In genomic region chr3:3127432-3128010, GRCh38 we compare ENCODE assay signal across 8 cellular contexts. TPM values are rescaled to one million over a fixed set of nuclear protein-coding genes. Genes with fewer than 3 reads are reported as not detected.
A peak's percentile ranks its signal among the peaks of the same experiment; 100 is the strongest.
DNase-seq lines count a peak whose midpoint lies in the region; ATAC-seq and TF ChIP-seq lines count a peak whose summit lies in the region.

No MANE protein-coding gene starts in this region.

- no peaks in the 10 kb centered on the region for H3K9me3 ChIP-seq in breast epithelium
- H3K9me3 ChIP-seq in mesenchymal stem cell (ENCODE audit: control insufficient read depth, low read length): no peaks in the 10 kb centered on the region
- H3K9me3 ChIP-seq in testis: no peaks in the 10 kb centered on the region

- no peaks in the 10 kb centered on the region for H3K4me1 Mint-ChIP-seq in Calu3 (ENCODE audit: low read depth, unreplicated experiment)

- H3K79me1 ChIP-seq in mesenchymal stem cell (replicated peaks; ENCODE audit: low read length, poor library complexity, severe bottlenecking): peaks cover 2% of the 10 kb centered on the region

- 39% methylated on average over 19 of the region's 20 CpGs for WGBS in mesenchymal stem cell
- WGBS in testis, 2 donors: 30% methylated on average over 20 of the region's 20 CpGs

- H3K23ac ChIP-seq in mesenchymal stem cell (ENCODE audit: low read length in 2 of 2): no peak overlapping the region

- intact Hi-C loops in Calu3 (cut with micrococcal nuclease; ENCODE audit: unreplicated experiment): loop anchor here (10.0 kb wide), 1 partner anchor 93 kb away; no protein-coding TSS in a partner anchor
- intact Hi-C loops in breast epithelium (cut with DNase I; ENCODE audit: low total_unique reads): no loop called here
- intact Hi-C loops in testis (cut with DNase I; ENCODE audit: low total_unique reads): no loop called here

- H2BK12ac ChIP-seq in mesenchymal stem cell (ENCODE audit: low read length in 2 of 2): no peak overlapping the region

- H3K27ac Mint-ChIP-seq in Calu3 (ENCODE audit: unreplicated experiment): peak overlapping the region; percentile 98

- no peak overlapping the region for H4K8ac ChIP-seq in mesenchymal stem cell (ENCODE audit: low read length)

- peak overlapping the region; percentile 49 for H3K4me2 ChIP-seq in mesenchymal stem cell (ENCODE audit: low read length, poor library complexity, severe bottlenecking)

- H3K4me3 ChIP-seq in breast epithelium (peak overlapping the region; percentile 81 to 91 (median 81)), mesenchymal stem cell (ENCODE audit: insufficient read depth in 1 of 2, low read depth in 1 of 2, low read length in 2 of 2) (peak overlapping the region; percentile 95 to 97), testis (peak overlapping the region; percentile 80 to 89)

- no peak overlapping the region for H2BK120ac ChIP-seq in mesenchymal stem cell (ENCODE audit: low read depth, low read length)

- TSS peak; percentile 61 for BruUV-seq in Calu3 (replicated peaks; lab: Mats Ljungman, UMichigan)

- H3K18ac ChIP-seq in mesenchymal stem cell (ENCODE audit: low read depth in 1 of 2, low read length in 2 of 2): peak overlapping the region; percentile 99

- POLR2A ChIA-PET in HEK293T (lab: Yijun Ruan, JAX): no interaction called here

- no peak overlapping the region for H2AK5ac ChIP-seq in mesenchymal stem cell (ENCODE audit: low read length, severe bottlenecking)

- peaks cover 2 to 7% of the 10 kb centered on the region in 2 donors for H3K4me1 ChIP-seq in breast epithelium
- peaks cover 2% of the 10 kb centered on the region for H3K4me1 ChIP-seq in mesenchymal stem cell (ENCODE audit: control insufficient read depth, insufficient read depth, low read depth, low read length)
- H3K4me1 ChIP-seq in testis: peaks cover 8% of the 10 kb centered on the region

- CTCF ChIA-PET in Calu3 (lab: Charles Lee) (no interaction called here), HEK293T (lab: Yijun Ruan, JAX) (no interaction called here)

- H3K36me3 ChIP-seq in breast epithelium (no peaks in the 10 kb centered on the region), mesenchymal stem cell (ENCODE audit: control insufficient read depth in 1 of 2, insufficient read depth in 2 of 2, low read depth in 1 of 2, low read length in 2 of 2) (peaks cover 7 to 28% of the 10 kb centered on the region in 2 experiments), testis (ENCODE audit: low read depth, missing control alignments) (no peaks in the 10 kb centered on the region)

- peaks cover 50% of the 10 kb centered on the region for H3K36me3 Mint-ChIP-seq in Calu3 (ENCODE audit: insufficient read depth, unreplicated experiment)

- H2BK5ac ChIP-seq in mesenchymal stem cell (ENCODE audit: low read depth, low read length, poor library complexity, severe bottlenecking): no peak overlapping the region

- H3K9ac ChIP-seq in mesenchymal stem cell (ENCODE audit: low read length): peak overlapping the region; percentile 100

- DNase-seq in Calu3 (no peak), HEK293T (ENCODE audit: extremely low spot score) (no peak), SW480 (ENCODE audit: low spot score) (peak; percentile 29), breast epithelium (ENCODE audit: low spot score in 2 of 2) (no peak), mesenchymal stem cell (peak; percentile 31), testis (no peak), epidermal melanocyte (ENCODE audit: insufficient read length, low spot score) (no peak)

- TF ChIP-seq CTCF in Calu3 (IDR thresholded peaks at IDR 0.05; ENCODE audit: unreplicated experiment) (no peak), breast epithelium (IDR thresholded peaks at IDR 0.05) (no peak), testis (IDR thresholded peaks at IDR 0.05) (no peak)

- TF ChIP-seq POLR2A in breast epithelium (IDR thresholded peaks at IDR 0.05) (no peak), testis (IDR thresholded peaks at IDR 0.05) (no peak)

- no peaks in the 10 kb centered on the region for H3K9me3 Mint-ChIP-seq in Calu3 (ENCODE audit: low read depth, unreplicated experiment)

- no peaks in the 10 kb centered on the region for H3K27me3 Mint-ChIP-seq in Calu3 (ENCODE audit: unreplicated experiment)

- peak overlapping the region; percentile 95 for H3K4me3 Mint-ChIP-seq in Calu3 (ENCODE audit: low read depth, unreplicated experiment)

- no peak overlapping the region for H3K14ac ChIP-seq in mesenchymal stem cell (ENCODE audit: low read length in 2 of 2)

- H3K27ac ChIP-seq in breast epithelium (peak overlapping the region; percentile 90 to 92), mesenchymal stem cell (ENCODE audit: low read length, poor library complexity, severe bottlenecking) (peak overlapping the region; percentile 89), testis (peak overlapping the region; percentile 70 to 83)

- H2AFZ ChIP-seq in mesenchymal stem cell (ENCODE audit: low read depth, low read length): peak overlapping the region; percentile 91

- peak overlapping the region; percentile 84 to 91 for H3K4ac ChIP-seq in mesenchymal stem cell (ENCODE audit: low read depth in 1 of 2, low read length in 2 of 2)

- no peak overlapping the region for H2BK15ac ChIP-seq in mesenchymal stem cell (ENCODE audit: low read depth, poor library complexity, severe bottlenecking)

- no peaks in the 10 kb centered on the region for H3K27me3 ChIP-seq in breast epithelium
- no peaks in the 10 kb centered on the region for H3K27me3 ChIP-seq in mesenchymal stem cell (ENCODE audit: control insufficient read depth in 1 of 2, insufficient read depth in 1 of 2, low read length in 2 of 2)
- no peaks in the 10 kb centered on the region for H3K27me3 ChIP-seq in testis

- no peak for ATAC-seq in HG02884 (IDR thresholded peaks at IDR 0.05; ENCODE audit: unreplicated experiment)

- H4K91ac ChIP-seq in mesenchymal stem cell (ENCODE audit: low read length): peak overlapping the region; percentile 96

TF ChIP-seq in HEK293T, 16 proteins besides CTCF, POLR2A, EP300 and RAD21:
- TF ChIP-seq BHLHE40 (IDR thresholded peaks at IDR 0.05; ENCODE audit: borderline replicate concordance) (no peak), L3MBTL2 (conservative IDR thresholded peaks at IDR 0.05) (peak; percentile 24)

RNA-seq across cellular contexts. Expression of gene TRNT1, which starts 0.8 kb away (rescaled TPM):
- 35.1 and 35.6 TPM in 2 replicates for total RNA-seq in Calu3 (2022)
- 10 to 100 TPM; 16.0 to 24.0 (median 19.0) TPM for total RNA-seq in breast epithelium
- 15.2 TPM for polyA plus RNA-seq in mesenchymal stem cell (2013, experiment 1 of 2)
- 14.8 TPM for polyA plus RNA-seq in mesenchymal stem cell (2013, experiment 2 of 2)
- total RNA-seq in testis: 10 to 100 TPM; 26.4 to 32.4 TPM
- polyA plus RNA-seq in testis (ENCODE audit: insufficient read depth, low read depth, low replicate concordance): 16.8 TPM

RNA-seq across cellular contexts. Expression of gene IL5RA, which starts 17.3 kb away (rescaled TPM):
- total RNA-seq in Calu3 (2022): not detected in 2 replicates
- under 1 TPM in 2 of 3 donors, not detected in 1; 0.48 to 0.98 TPM for total RNA-seq in breast epithelium
- polyA plus RNA-seq in mesenchymal stem cell (2013, experiment 1 of 2): 0.07 TPM
- polyA plus RNA-seq in mesenchymal stem cell (2013, experiment 2 of 2): not detected
- total RNA-seq in testis: under 1 TPM; 0.43 to 0.87 TPM
- polyA plus RNA-seq in testis (ENCODE audit: insufficient read depth, low read depth, low replicate concordance): 1.8 TPM

RNA-seq across cellular contexts. Expression of gene CRBN, which starts 52.0 kb away (rescaled TPM):
- 24.8 and 31.6 TPM in 2 replicates for total RNA-seq in Calu3 (2022)
- 100 to 1,000 TPM; 111 to 197 (median 143) TPM for total RNA-seq in breast epithelium
- polyA plus RNA-seq in mesenchymal stem cell (2013, experiment 1 of 2): 20.3 TPM
- polyA plus RNA-seq in mesenchymal stem cell (2013, experiment 2 of 2): 20.1 TPM
- 100 to 1,000 TPM; 147 to 180 TPM for total RNA-seq in testis
- 85.4 TPM for polyA plus RNA-seq in testis (ENCODE audit: insufficient read depth, low read depth, low replicate concordance)

Comparison
In these comparisons a context has a peak if more than half of its experiments do, and no peak if none do; other contexts are left out.
1. DNase-seq: peak in SW480 (single experiment) and mesenchymal stem cell (single experiment); none in Calu3 (single experiment), HEK293T (single experiment), breast epithelium (0 of 2), testis (single experiment) and epidermal melanocyte (single experiment).
2. Peak in every context shown above with its lines, with median percentiles within 50 percentile points of each other: H3K27ac ChIP-seq and H3K4me3 ChIP-seq.